ENCODE assay signal across 28 cellular contexts in the genomic region with DNA sequence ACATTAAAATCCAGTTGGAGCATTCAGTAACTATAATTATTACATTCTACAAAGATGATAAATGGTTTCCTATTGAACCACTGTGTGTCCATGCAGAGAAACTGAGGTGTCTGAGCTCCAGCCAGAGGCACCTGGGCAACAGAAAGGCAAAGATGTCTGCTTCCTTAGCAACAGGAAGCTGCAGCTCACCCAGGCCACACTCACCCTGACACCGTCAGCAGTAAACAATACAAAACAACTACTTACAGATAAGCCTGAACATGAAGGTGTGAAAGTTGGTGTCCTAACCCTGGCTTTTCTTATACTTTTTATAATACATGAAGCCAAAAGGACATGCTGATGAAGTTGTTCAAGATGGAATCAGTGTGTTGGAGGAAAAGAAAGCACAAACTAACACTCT.
DNase-seq lines count a peak whose midpoint lies in the region; ATAC-seq, FAIRE-seq and TF ChIP-seq lines count a peak whose summit lies in the region.
"Had no signal": no experiment of that assay in that cellular context is flagged by ENCODE, and none has a peak within 500 bp of the region (broad histone marks: within the 10 kb centered on the region; RNA-seq: fewer than 3 reads in every experiment).

No MANE protein-coding gene starts in this region.

- H3K4me1 ChIP-seq in gastroesophageal sphincter (peaks cover 6 to 78% (median 21%) of the 10 kb centered on the region in 3 donors), prostate gland (replicated peaks) (no peaks in the 10 kb centered on the region), uterus (peaks cover 0 to 7% of the 10 kb centered on the region in 2 donors)
- H3K4me1 ChIP-seq: adrenal gland, BLaER1 had no signal

- H3K27ac Mint-ChIP-seq in activated naive CD4-positive, alpha-beta T cell treated with anti-CD3 and anti-CD28 coated beads for 36 hours: no peak overlapping the region
- H3K27ac Mint-ChIP-seq: activated CD8-positive, alpha-beta T cell treated with anti-CD3 and anti-CD28 coated beads for 36 hours; activated naive CD4-positive, alpha-beta T cell treated with anti-CD3 and anti-CD28 coated beads, Interleukin-2, amount 10 ng/mL, durations not matched to agents 7 days and 5 days; brain; naive thymus-derived CD4-positive, alpha-beta T cell; stimulated activated naive B cell treated with anti-CD40 and anti-IgM and Interleukin-4, amounts not matched to agents 10 μg/mL and 1 μg/mL and 100 μg/mL, for 72 hours had no signal

- no peak for TF ChIP-seq POLR2A in gastroesophageal sphincter (IDR thresholded peaks at IDR 0.05)
- TF ChIP-seq POLR2A in prostate gland (IDR thresholded peaks at IDR 0.05): no peak
- no peak for TF ChIP-seq POLR2A in uterus (IDR thresholded peaks at IDR 0.05)

- no peak overlapping the region for H3K4me3 Mint-ChIP-seq in activated naive CD4-positive, alpha-beta T cell treated with anti-CD3 and anti-CD28 coated beads for 36 hours
- H3K4me3 Mint-ChIP-seq: activated CD8-positive, alpha-beta T cell treated with anti-CD3 and anti-CD28 coated beads for 36 hours; activated naive CD4-positive, alpha-beta T cell treated with anti-CD3 and anti-CD28 coated beads, Interleukin-2, amount 10 ng/mL, durations not matched to agents 7 days and 5 days; brain; naive thymus-derived CD4-positive, alpha-beta T cell; stimulated activated naive B cell treated with anti-CD40 and anti-IgM and Interleukin-4, amounts not matched to agents 10 μg/mL and 1 μg/mL and 100 μg/mL, for 72 hours had no signal

- intact Hi-C loops in prostate gland (cut with DNase I): no loop called here
- intact Hi-C loops in uterus (cut with DNase I; ENCODE audit: low total_unique reads): no loop called here
- intact Hi-C loops in activated naive CD4-positive, alpha-beta T cell treated with anti-CD3 and anti-CD28 coated beads for 36 hours (cut with micrococcal nuclease): no loop called here

- ATAC-seq in gastroesophageal sphincter: no peak
- ATAC-seq: activated CD8-positive, alpha-beta T cell treated with anti-CD3 and anti-CD28 coated beads for 36 hours; HCT116; naive thymus-derived CD4-positive, alpha-beta T cell; Panc1; stimulated activated naive B cell treated with anti-CD40 and anti-IgM and Interleukin-4, amounts not matched to agents 10 μg/mL and 1 μg/mL and 100 μg/mL, for 72 hours had no signal

- CTCF ChIA-PET in activated naive CD4-positive, alpha-beta T cell treated with anti-CD3 and anti-CD28 coated beads for 36 hours (lab: Charles Lee): no interaction called here

- no peaks in the 10 kb centered on the region for H3K4me1 Mint-ChIP-seq in activated naive CD4-positive, alpha-beta T cell treated with anti-CD3 and anti-CD28 coated beads for 36 hours (ENCODE audit: low read depth)
- H3K4me1 Mint-ChIP-seq: activated naive CD4-positive, alpha-beta T cell treated with anti-CD3 and anti-CD28 coated beads, Interleukin-2, amount 10 ng/mL, durations not matched to agents 7 days and 5 days; brain; stimulated activated naive B cell treated with anti-CD40 and anti-IgM and Interleukin-4, amounts not matched to agents 10 μg/mL and 1 μg/mL and 100 μg/mL, for 72 hours had no signal

- no peaks in the 10 kb centered on the region for H3K9me3 ChIP-seq in gastroesophageal sphincter
- H3K9me3 ChIP-seq in prostate gland: no peaks in the 10 kb centered on the region
- no peaks in the 10 kb centered on the region for H3K9me3 ChIP-seq in uterus
- H3K9me3 ChIP-seq: adrenal gland, BLaER1 had no signal

- no peak for TF ChIP-seq EP300 in gastroesophageal sphincter (IDR thresholded peaks at IDR 0.05)

- peak overlapping the region; percentile 84 to 100 (median 94) for H3K27ac ChIP-seq in gastroesophageal sphincter
- peak overlapping the region; percentile 30 to 60 for H3K27ac ChIP-seq in prostate gland
- H3K27ac ChIP-seq in uterus: peak overlapping the region; percentile 78 to 99
- H3K27ac ChIP-seq: adrenal gland, BLaER1, skin epidermis had no signal

- no peaks in the 10 kb centered on the region for H3K9me3 Mint-ChIP-seq in activated naive CD4-positive, alpha-beta T cell treated with anti-CD3 and anti-CD28 coated beads for 36 hours
- H3K9me3 Mint-ChIP-seq: activated CD8-positive, alpha-beta T cell treated with anti-CD3 and anti-CD28 coated beads for 36 hours; activated naive CD4-positive, alpha-beta T cell treated with anti-CD3 and anti-CD28 coated beads, Interleukin-2, amount 10 ng/mL, durations not matched to agents 7 days and 5 days; stimulated activated naive B cell treated with anti-CD40 and anti-IgM and Interleukin-4, amounts not matched to agents 10 μg/mL and 1 μg/mL and 100 μg/mL, for 72 hours had no signal

- WGBS in gastroesophageal sphincter (ENCODE audit: low coverage in 1 of 2), 2 donors: 83 to 100% methylated on average over 1 of the region's 1 CpG
- WGBS in prostate gland: 75% methylated on average over 1 of the region's 1 CpG

- H3K36me3 ChIP-seq in bronchial epithelial cell (ENCODE audit: control insufficient read depth, insufficient read depth, low read length) (no peaks in the 10 kb centered on the region), gastroesophageal sphincter (no peaks in the 10 kb centered on the region), prostate gland (no peaks in the 10 kb centered on the region), uterus (no peaks in the 10 kb centered on the region)
- H3K36me3 ChIP-seq: adrenal gland, BLaER1 had no signal

- peaks cover 4% of the 10 kb centered on the region for H3K27me3 Mint-ChIP-seq in activated naive CD4-positive, alpha-beta T cell treated with anti-CD3 and anti-CD28 coated beads for 36 hours (ENCODE audit: low read depth)
- H3K27me3 Mint-ChIP-seq: activated CD8-positive, alpha-beta T cell treated with anti-CD3 and anti-CD28 coated beads for 36 hours had no signal

- DNase-seq in bronchial epithelial cell (ENCODE audit: low read depth) (peak; percentile 19), prostate gland (ENCODE audit: low spot score) (no peak), uterus (no peak), GM19238 (ENCODE audit: insufficient read length, low spot score) (no peak), NCI-H2081 (lab: John Stamatoyannopoulos, UW) (no peak)
- no peak for DNase-seq in activated naive CD4-positive, alpha-beta T cell treated with anti-CD3 and anti-CD28 coated beads for 36 hours
- DNase-seq: activated CD8-positive, alpha-beta memory T cell treated with anti-CD3 and anti-CD28 coated beads, Interleukin-2, amount 50 U/mL, for 48 hours; activated CD8-positive, alpha-beta T cell treated with anti-CD3 and anti-CD28 coated beads for 36 hours; activated naive CD4-positive, alpha-beta T cell treated with anti-CD3 and anti-CD28 coated beads, Interleukin-2, amount 10 ng/mL, durations not matched to agents 7 days and 5 days; adrenal gland; DMS 273 treated with DMSO at 0.1 percent for 48 hours; glutamatergic neuron; Karpas-422; naive thymus-derived CD4-positive, alpha-beta T cell; NCI-H2029; nucleus accumbens; SIG-M5; stimulated activated naive B cell treated with anti-CD40 and anti-IgM and Interleukin-4, amounts not matched to agents 10 μg/mL and 1 μg/mL and 100 μg/mL, for 72 hours; SW 1271; T-helper 9 cell had no signal

- H3K4me3 ChIP-seq in bronchial epithelial cell (ENCODE audit: low read depth, low read length): no peak overlapping the region
- H3K4me3 ChIP-seq in gastroesophageal sphincter: no peak overlapping the region
- H3K4me3 ChIP-seq in prostate gland: no peak overlapping the region
- no peak overlapping the region for H3K4me3 ChIP-seq in uterus
- H3K4me3 ChIP-seq: adrenal gland, BLaER1, skin epidermis had no signal

- no peaks in the 10 kb centered on the region for H3K27me3 ChIP-seq in bronchial epithelial cell (ENCODE audit: control insufficient read depth, insufficient read depth, low read length)
- H3K27me3 ChIP-seq in gastroesophageal sphincter: no peaks in the 10 kb centered on the region
- H3K27me3 ChIP-seq in prostate gland (replicated peaks; ENCODE audit: insufficient read depth): no peaks in the 10 kb centered on the region
- no peaks in the 10 kb centered on the region for H3K27me3 ChIP-seq in uterus
- H3K27me3 ChIP-seq: adrenal gland, BLaER1 had no signal

- TF ChIP-seq CTCF in bronchial epithelial cell (IDR thresholded peaks at IDR 0.05; ENCODE audit: insufficient read depth, low read length, severe bottlenecking) (no peak), gastroesophageal sphincter (IDR thresholded peaks at IDR 0.05) (no peak), prostate gland (IDR thresholded peaks at IDR 0.05) (no peak), uterus (IDR thresholded peaks at IDR 0.05) (no peak)

- no peak for FAIRE-seq in bronchial epithelial cell (lab: Jason Lieb, UNC)
- FAIRE-seq: GM12892, islet of Langerhans had no signal

- H3K36me3 Mint-ChIP-seq in activated naive CD4-positive, alpha-beta T cell treated with anti-CD3 and anti-CD28 coated beads for 36 hours (ENCODE audit: low read depth): no peaks in the 10 kb centered on the region
- H3K36me3 Mint-ChIP-seq: activated naive CD4-positive, alpha-beta T cell treated with anti-CD3 and anti-CD28 coated beads, Interleukin-2, amount 10 ng/mL, durations not matched to agents 7 days and 5 days; brain; naive thymus-derived CD4-positive, alpha-beta T cell; stimulated activated naive B cell treated with anti-CD40 and anti-IgM and Interleukin-4, amounts not matched to agents 10 μg/mL and 1 μg/mL and 100 μg/mL, for 72 hours had no signal
